In genomic region chr2:56185582-56186046, GRCh38 we compare ENCODE assay signal across 8 cellular contexts. TPM values are rescaled to one million over a fixed set of nuclear protein-coding genes. Genes with fewer than 3 reads are reported as not detected.
DNase-seq lines count a peak whose midpoint lies in the region; ATAC-seq and TF ChIP-seq lines count a peak whose summit lies in the region.

No MANE protein-coding gene starts in this region.

- H3K27ac Mint-ChIP-seq in GM23338 = no peak overlapping the region

- H3K79me2 ChIP-seq in GM23338 (replicated peaks; ENCODE audit: insufficient read depth) (no peaks in the 10 kb centered on the region), neural cell (replicated peaks; ENCODE audit: insufficient read depth, low read length) (peaks cover 24% of the 10 kb centered on the region)

- peak overlapping the region; percentile 83 for H3K9ac ChIP-seq in neural cell (ENCODE audit: low read length)

- H3K9me2 ChIP-seq in GM23338 (ENCODE audit: insufficient read depth) (no peaks in the 10 kb centered on the region), neural cell (ENCODE audit: insufficient read depth, low read length) (no peaks in the 10 kb centered on the region)

- TF ChIP-seq EP300 in neural cell (conservative IDR thresholded peaks at IDR 0.05; ENCODE audit: poor library complexity, severe bottlenecking) = no peak

- ATAC-seq in GM23338 (peak; percentile 52), HG02885 (IDR thresholded peaks at IDR 0.05; ENCODE audit: poor library complexity, unreplicated experiment) (no peak), HG03108 (IDR thresholded peaks at IDR 0.05; ENCODE audit: unreplicated experiment) (no peak)

- H3K4me1 Mint-ChIP-seq in GM23338 = peaks cover 20% of the 10 kb centered on the region

- DNase-seq in GM23338 (ENCODE audit: low spot score) (peak; percentile 79), NCI-H748 (lab: John Stamatoyannopoulos, UW; ENCODE audit: unreplicated experiment) (peak; percentile 26), fibroblast of mammary gland (ENCODE audit: low read depth) (no peak), NCI-H2081 treated with DMSO at 0.1 percent for 48 hours (lab: John Stamatoyannopoulos, UW) (no peak)
- DNase-seq in stimulated activated CD4-positive, alpha-beta T cell treated with anti-CD3 and anti-CD28 coated beads, Interleukin-1b, Interleukin-23, amount 100 ng/mL, for 48 hours = no peak

- peaks cover 7% of the 10 kb centered on the region for H3K4me1 ChIP-seq in GM23338 (ENCODE audit: insufficient read depth)

- H3F3A ChIP-seq in GM23338 (replicated peaks; ENCODE audit: low read depth) (0 out of 2 replicates have a peak, but pooled peaks cover 3% of the 10 kb centered on the region), neural cell (ENCODE audit: insufficient read depth, low read length, poor library complexity, severe bottlenecking) (no peaks in the 10 kb centered on the region)

- H3K9me3 Mint-ChIP-seq in GM23338 = peaks cover 1% of the 10 kb centered on the region; the same call in 1 of the 3 replicates

- H3K27me3 ChIP-seq in GM23338 (ENCODE audit: insufficient read depth) (peaks cover 97% of the 10 kb centered on the region), neural cell (ENCODE audit: insufficient read depth, low read depth, low read length) (no peaks in the 10 kb centered on the region)

- H3K9me3 ChIP-seq in neural cell (ENCODE audit: low read length) = no peaks in the 10 kb centered on the region

- H3K4me2 ChIP-seq in GM23338 (peak overlapping the region; percentile 90), neural cell (ENCODE audit: low read length) (peak overlapping the region; percentile 92)

- H3K27me3 Mint-ChIP-seq in GM23338 (ENCODE audit: insufficient read depth, low read depth, poor library complexity) = peaks cover 76% of the 10 kb centered on the region

- peak overlapping the region; percentile 70 for H3K4me3 ChIP-seq in GM23338
- peak overlapping the region; percentile 50 for H3K4me3 ChIP-seq in fibroblast of mammary gland (ENCODE audit: control insufficient read depth, low read depth, low read length)
- peak overlapping the region; percentile 91 for H3K4me3 ChIP-seq in neural cell (ENCODE audit: low read length)

- H2AFZ ChIP-seq in GM23338 = peak overlapping the region; percentile 91; the same call in 1 of the 2 replicates
- H2AFZ ChIP-seq in neural cell (ENCODE audit: low read depth, low read length) = peak overlapping the region; percentile 43

- TF ChIP-seq CTCF in GM23338 (conservative IDR thresholded peaks at IDR 0.05; ENCODE audit: low read depth in 2 of 2) (peak in 1 of 2 experiments; percentile 34; a peak in 2 of 4 replicates), fibroblast of mammary gland (conservative IDR thresholded peaks at IDR 0.05; ENCODE audit: control insufficient read depth, insufficient read depth, low read depth, low read length) (peak; percentile 15), neural cell (IDR thresholded peaks at IDR 0.05; ENCODE audit: poor library complexity, severe bottlenecking) (peak; percentile 52)

- peak; percentile 37 for TF ChIP-seq RAD21 in neural cell (conservative IDR thresholded peaks at IDR 0.05)

- peaks cover 19% of the 10 kb centered on the region for H4K20me1 ChIP-seq in GM23338 (replicated peaks; ENCODE audit: insufficient read depth)
- H4K20me1 ChIP-seq in neural cell (ENCODE audit: insufficient read depth) = no peaks in the 10 kb centered on the region

- H3K36me3 ChIP-seq in GM23338 (ENCODE audit: insufficient read depth) (no peaks in the 10 kb centered on the region), neural cell (ENCODE audit: insufficient read depth, low read length) (no peaks in the 10 kb centered on the region)

- H3K27ac ChIP-seq in GM23338 (ENCODE audit: low read depth) (no peak overlapping the region), neural cell (ENCODE audit: low read length) (peak overlapping the region; percentile 30)

- no peaks in the 10 kb centered on the region for H3K36me3 Mint-ChIP-seq in GM23338 (ENCODE audit: low read depth)

- H3K4me3 Mint-ChIP-seq in GM23338 = peak overlapping the region; percentile 79

TF ChIP-seq in GM23338, 12 proteins besides CTCF, POLR2A, EP300 and RAD21:
- no peak for TF ChIP-seq ZNF331 (CRISPR knock-in tag; IDR thresholded peaks at IDR 0.05; ENCODE audit: low read depth)
- peak; percentile 8 for TF ChIP-seq EZH2 (IDR thresholded peaks at IDR 0.05; ENCODE audit: low read depth, unreplicated experiment)

TF ChIP-seq in neural cell, 6 proteins besides CTCF, POLR2A, EP300 and RAD21:
- TF ChIP-seq MXI1 (conservative IDR thresholded peaks at IDR 0.05; ENCODE audit: poor library complexity, severe bottlenecking) (peak; percentile 17), POLR2AphosphoS5 (IDR thresholded peaks at IDR 0.05) (no peak), SMC3 (conservative IDR thresholded peaks at IDR 0.05; ENCODE audit: poor library complexity) (peak; percentile 35)
- TF ChIP-seq, protein P1, sequence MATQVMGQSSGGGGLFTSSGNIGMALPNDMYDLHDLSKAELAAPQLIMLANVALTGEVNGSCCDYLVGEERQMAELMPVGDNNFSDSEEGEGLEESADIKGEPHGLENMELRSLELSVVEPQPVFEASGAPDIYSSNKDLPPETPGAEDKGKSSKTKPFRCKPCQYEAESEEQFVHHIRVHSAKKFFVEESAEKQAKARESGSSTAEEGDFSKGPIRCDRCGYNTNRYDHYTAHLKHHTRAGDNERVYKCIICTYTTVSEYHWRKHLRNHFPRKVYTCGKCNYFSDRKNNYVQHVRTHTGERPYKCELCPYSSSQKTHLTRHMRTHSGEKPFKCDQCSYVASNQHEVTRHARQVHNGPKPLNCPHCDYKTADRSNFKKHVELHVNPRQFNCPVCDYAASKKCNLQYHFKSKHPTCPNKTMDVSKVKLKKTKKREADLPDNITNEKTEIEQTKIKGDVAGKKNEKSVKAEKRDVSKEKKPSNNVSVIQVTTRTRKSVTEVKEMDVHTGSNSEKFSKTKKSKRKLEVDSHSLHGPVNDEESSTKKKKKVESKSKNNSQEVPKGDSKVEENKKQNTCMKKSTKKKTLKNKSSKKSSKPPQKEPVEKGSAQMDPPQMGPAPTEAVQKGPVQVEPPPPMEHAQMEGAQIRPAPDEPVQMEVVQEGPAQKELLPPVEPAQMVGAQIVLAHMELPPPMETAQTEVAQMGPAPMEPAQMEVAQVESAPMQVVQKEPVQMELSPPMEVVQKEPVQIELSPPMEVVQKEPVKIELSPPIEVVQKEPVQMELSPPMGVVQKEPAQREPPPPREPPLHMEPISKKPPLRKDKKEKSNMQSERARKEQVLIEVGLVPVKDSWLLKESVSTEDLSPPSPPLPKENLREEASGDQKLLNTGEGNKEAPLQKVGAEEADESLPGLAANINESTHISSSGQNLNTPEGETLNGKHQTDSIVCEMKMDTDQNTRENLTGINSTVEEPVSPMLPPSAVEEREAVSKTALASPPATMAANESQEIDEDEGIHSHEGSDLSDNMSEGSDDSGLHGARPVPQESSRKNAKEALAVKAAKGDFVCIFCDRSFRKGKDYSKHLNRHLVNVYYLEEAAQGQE (IDR thresholded peaks at IDR 0.05; ENCODE audit: borderline replicate concordance) = peak; percentile 27

RNA-seq across cellular contexts. Expression of gene CCDC85A, which starts 1.8 kb away (rescaled TPM):
- 0.24 and 0.47 TPM in 2 replicates for total RNA-seq in GM23338 (2014; rRNA removed; shearing (Covaris generic))
- polyA plus RNA-seq in GM23338 (2016; fragmentation: Nextera tagmentation; extraction: Ambion mirVana) = 0.17 and 0.21 TPM in 2 replicates
- polyA plus RNA-seq in neural cell = 24.7 and 30.6 TPM in 2 replicates
- 55.5 and 58.1 TPM in 2 replicates for polyA minus RNA-seq in neural cell

Comparison
In these comparisons a context has a peak if more than half of its experiments do, and no peak if none do; other contexts are left out.
1. DNase-seq: peak in GM23338 (single experiment) and NCI-H748 (single experiment); none in fibroblast of mammary gland (single experiment), stimulated activated CD4-positive, alpha-beta T cell treated with anti-CD3 and anti-CD28 coated beads, Interleukin-1b, Interleukin-23, amount 100 ng/mL, for 48 hours (single experiment) and NCI-H2081 treated with DMSO at 0.1 percent for 48 hours (single experiment).
2. RNA of gene CCDC85A, which starts 1.8 kb away (polyA plus RNA-seq): 24.7 to 30.6 TPM in neural cell; 0.17 to 0.21 TPM in GM23338; every median in the first group is over 10 times any median in the second.
3. Peak in every context shown above with its lines, with median percentiles within 50 percentile points of each other: H3K4me3 ChIP-seq.